Comparison of ENCODE assay signal across 21 cellular contexts in the genomic region with DNA sequence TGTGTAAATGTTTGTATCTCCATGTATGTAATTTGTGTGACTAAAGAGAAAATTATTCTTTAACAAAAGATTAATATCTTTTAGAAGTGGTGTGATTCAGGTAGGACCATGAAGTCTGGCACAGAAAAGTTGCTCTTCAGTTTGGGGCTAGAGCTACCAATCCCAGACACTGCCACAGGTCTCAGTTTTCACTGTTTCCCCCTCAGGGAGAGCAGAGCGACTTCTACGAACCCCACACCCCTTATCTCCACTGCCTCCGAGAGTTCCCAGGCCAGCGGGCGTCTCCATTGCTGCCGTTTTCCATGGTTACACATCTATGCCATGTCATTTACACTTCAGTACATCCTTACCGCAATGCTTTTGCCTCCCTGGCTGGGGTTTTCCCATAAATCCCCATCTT.
A peak's percentile ranks its signal among the peaks of the same experiment; 100 is the strongest.
DNase-seq lines count a peak whose midpoint lies in the region; ATAC-seq and TF ChIP-seq lines count a peak whose summit lies in the region.
"Had no signal": no experiment of that assay in that cellular context is flagged by ENCODE, and none has a peak within 500 bp of the region (broad histone marks: within the 10 kb centered on the region; RNA-seq: fewer than 3 reads in every experiment).

No MANE protein-coding gene starts in this region.

- H3K9ac ChIP-seq in iPS-18a (ENCODE audit: low read length): no peak overlapping the region

- POLR2A ChIA-PET in WTC11 (lab: Charles Lee): no interaction called here

- H3K27ac ChIP-seq in iPS-18a (ENCODE audit: low read length) (no peak overlapping the region), substantia nigra (ENCODE audit: low read depth, low read length, poor library complexity, severe bottlenecking) (no peak overlapping the region)
- H3K27ac ChIP-seq: SJCRH30 had no signal

- H3K27ac Mint-ChIP-seq in WTC11: no peak overlapping the region
- H3K27ac Mint-ChIP-seq: CD8-positive, alpha-beta T cell had no signal

- no peak for TF ChIP-seq CTCF in WTC11 (IDR thresholded peaks at IDR 0.05)

- H3K4me1 Mint-ChIP-seq in WTC11: peaks cover 18% of the 10 kb centered on the region

- H3K4me3 Mint-ChIP-seq in WTC11: peak overlapping the region; percentile 64; the same call in 1 of the 2 replicates
- H3K4me3 Mint-ChIP-seq: CD8-positive, alpha-beta T cell had no signal

- H3K36me3 ChIP-seq in H7 (replicated peaks; ENCODE audit: control insufficient read depth, insufficient read depth, low read length): no peaks in the 10 kb centered on the region
- H3K36me3 ChIP-seq in iPS-18a (ENCODE audit: control insufficient read depth, low read depth, low read length): no peaks in the 10 kb centered on the region
- H3K36me3 ChIP-seq: BE2C, SJCRH30 had no signal

- peaks cover 4% of the 10 kb centered on the region for H3K9me3 Mint-ChIP-seq in WTC11

- no peaks in the 10 kb centered on the region for H3K9me3 ChIP-seq in iPS-18a (ENCODE audit: control insufficient read depth, low read depth, low read length)
- H3K9me3 ChIP-seq: BE2C, SJCRH30 had no signal

- intact Hi-C loops in Right ventricle myocardium inferior (cut with DNase I): no loop called here

- peaks cover 21% of the 10 kb centered on the region for H3K4me1 ChIP-seq in iPS-18a (ENCODE audit: control insufficient read depth, low read depth, low read length)

- DNase-seq in H7 (peak; percentile 50), WTC11 (ENCODE audit: low spot score) (no peak), retina (peak; percentile 32), substantia nigra (lab: John Stamatoyannopoulos, UW) (no peak), Right ventricle myocardium inferior (ENCODE audit: missing footprints) (no peak)
- DNase-seq: CD8-positive, alpha-beta T cell; DND-41; GDM1; MV-4-11; NCI-H1417 treated with DMSO at 0.1 percent for 48 hours; NCI-H2029; NCI-H2171; NCI-H446; NCI-H69; RPMI8226; SJCRH30; SW 1271 had no signal

- CTCF ChIA-PET in WTC11 (lab: Charles Lee): interaction anchor here (2.1 to 3.7 kb wide), 2 partner anchors 26 to 145 kb away, joined by 8 to 23 read pairs; no protein-coding TSS in a partner anchor

- peaks cover 49% of the 10 kb centered on the region for H3K27me3 Mint-ChIP-seq in WTC11 (ENCODE audit: low read depth)

- peaks cover 3% of the 10 kb centered on the region; the same call in 1 of the 2 replicates for H3K36me3 Mint-ChIP-seq in WTC11
- H3K36me3 Mint-ChIP-seq: CD8-positive, alpha-beta T cell had no signal

- H3K27me3 ChIP-seq in H7 (ENCODE audit: control insufficient read depth, insufficient read depth, low read length) (peaks cover 37% of the 10 kb centered on the region), iPS-18a (ENCODE audit: control insufficient read depth, insufficient read depth, low read length) (peaks cover 49% of the 10 kb centered on the region)
- H3K27me3 ChIP-seq: BE2C had no signal

- ATAC-seq in WTC11 (peak; percentile 57), Right ventricle myocardium inferior (no peak), GM19467 (IDR thresholded peaks at IDR 0.05; ENCODE audit: unreplicated experiment) (no peak)
- ATAC-seq: CD8-positive, alpha-beta T cell; GM12878 had no signal

- H3K4me3 ChIP-seq in H7 (ENCODE audit: insufficient read depth, low read depth, low read length) (no peak overlapping the region), iPS-18a (ENCODE audit: low read length) (peak overlapping the region; percentile 60)
- H3K4me3 ChIP-seq: GM12878, SJCRH30 had no signal

TF ChIP-seq in WTC11, 78 proteins besides CTCF, POLR2A, EP300 and RAD21:
- TF ChIP-seq CBFB (CRISPR knock-in tag; IDR thresholded peaks at IDR 0.05; ENCODE audit: low read depth): no peak
TF ChIP-seq in WTC11: peak in this region for 0.

Comparison
In these comparisons a context has a peak if more than half of its experiments do, and no peak if none do; other contexts are left out.
1. DNase-seq: peak in H7 (single experiment) and retina (single experiment); none in WTC11 (single experiment), substantia nigra (0 of 49) and Right ventricle myocardium inferior (single experiment).